In genomic region chr2:127640082-127641072, GRCh38 we compare ENCODE assay signal across 9 cellular contexts. TPM values are rescaled to one million over a fixed set of nuclear protein-coding genes. Genes with fewer than 3 reads are reported as not detected.
DNase-seq lines count a peak whose midpoint lies in the region; ATAC-seq and TF ChIP-seq lines count a peak whose summit lies in the region.
"Had no signal": no experiment of that assay in that cellular context is flagged by ENCODE, and none has a peak within 500 bp of the region (broad histone marks: within the 10 kb centered on the region; RNA-seq: fewer than 3 reads in every experiment).

No MANE protein-coding gene starts in this region.

- ATAC-seq in GM21381 (IDR thresholded peaks at IDR 0.05; ENCODE audit: unreplicated experiment) = no peak

- no peaks in the 10 kb centered on the region for H3K27me3 ChIP-seq in MG63

- DNase-seq in SHP77 (lab: John Stamatoyannopoulos, UW) (peak; percentile 58 to 76), SHP77 treated with DMSO at 0.1 percent for 48 hours (lab: John Stamatoyannopoulos, UW) (no peak), NAMALWA (ENCODE audit: low spot score) (peak; percentile 92), astrocyte of the spinal cord (ENCODE audit: low read depth, low spot score) (no peak), osteocyte (ENCODE audit: extremely low spot score, unreplicated experiment) (no peak), MG63 (no peak), medulla oblongata (ENCODE audit: extremely low spot score) (no peak)

- TF ChIP-seq CTCF in astrocyte of the spinal cord (IDR thresholded peaks at IDR 0.05; ENCODE audit: low read depth, low read length) (peak; percentile 28), osteocyte (IDR thresholded peaks at IDR 0.05) (peak; percentile 39)

- H3K4me3 Mint-ChIP-seq in osteocyte (ENCODE audit: unreplicated experiment) = no peak overlapping the region

- no peak overlapping the region for H3K4me3 ChIP-seq in astrocyte of the spinal cord (ENCODE audit: low read depth, low read length)
- H3K4me3 ChIP-seq in MG63 = no peak overlapping the region
- H3K4me3 ChIP-seq: lung had no signal

- H3K9me3 ChIP-seq in MG63 = no peaks in the 10 kb centered on the region

- H3K36me3 Mint-ChIP-seq in osteocyte (ENCODE audit: unreplicated experiment) = no peaks in the 10 kb centered on the region

- H3K9me3 Mint-ChIP-seq in osteocyte (ENCODE audit: unreplicated experiment) = no peaks in the 10 kb centered on the region

- no peaks in the 10 kb centered on the region for H3K36me3 ChIP-seq in MG63

- peak overlapping the region; percentile 27 for H3K27ac Mint-ChIP-seq in osteocyte (ENCODE audit: unreplicated experiment)

- in situ Hi-C loops in astrocyte of the spinal cord (cut with HindIII; ENCODE audit: low sequenced_read_pairs) = no loop called here

- H3K4me1 Mint-ChIP-seq in osteocyte (ENCODE audit: unreplicated experiment) = peaks cover 32% of the 10 kb centered on the region

- H3K27me3 Mint-ChIP-seq in osteocyte (ENCODE audit: unreplicated experiment) = no peaks in the 10 kb centered on the region

RNA-seq across cellular contexts. Expression of gene GPR17, which starts 5.6 kb away (rescaled TPM):
- total RNA-seq in osteocyte = not detected in 2 replicates
- not detected in 2 replicates for total RNA-seq in MG63 (2014; rRNA removed; shearing (Covaris generic); ENCODE audit: low replicate concordance)

RNA-seq across cellular contexts. Expression of gene LIMS2, which starts 35.0 kb away (rescaled TPM):
- 49.3 and 51.0 TPM in 2 replicates for total RNA-seq in osteocyte
- 0.53 and 2.3 TPM in 2 replicates for total RNA-seq in MG63 (2014; rRNA removed; shearing (Covaris generic); ENCODE audit: low replicate concordance)

Comparison
In these comparisons a context has a peak if more than half of its experiments do, and no peak if none do; other contexts are left out.
1. DNase-seq: peak in SHP77 (2 of 2) and NAMALWA (single experiment); none in SHP77 treated with DMSO at 0.1 percent for 48 hours (single experiment), astrocyte of the spinal cord (single experiment), osteocyte (single experiment), MG63 (single experiment) and medulla oblongata (single experiment).
2. RNA of gene LIMS2, which starts 35.0 kb away (total RNA-seq): 49.3 to 51.0 TPM in osteocyte; 0.53 to 2.3 TPM in MG63; every median in the first group is over 10 times any median in the second.